1 cellular context compared by ENCODE assay signal in the genomic region with DNA sequence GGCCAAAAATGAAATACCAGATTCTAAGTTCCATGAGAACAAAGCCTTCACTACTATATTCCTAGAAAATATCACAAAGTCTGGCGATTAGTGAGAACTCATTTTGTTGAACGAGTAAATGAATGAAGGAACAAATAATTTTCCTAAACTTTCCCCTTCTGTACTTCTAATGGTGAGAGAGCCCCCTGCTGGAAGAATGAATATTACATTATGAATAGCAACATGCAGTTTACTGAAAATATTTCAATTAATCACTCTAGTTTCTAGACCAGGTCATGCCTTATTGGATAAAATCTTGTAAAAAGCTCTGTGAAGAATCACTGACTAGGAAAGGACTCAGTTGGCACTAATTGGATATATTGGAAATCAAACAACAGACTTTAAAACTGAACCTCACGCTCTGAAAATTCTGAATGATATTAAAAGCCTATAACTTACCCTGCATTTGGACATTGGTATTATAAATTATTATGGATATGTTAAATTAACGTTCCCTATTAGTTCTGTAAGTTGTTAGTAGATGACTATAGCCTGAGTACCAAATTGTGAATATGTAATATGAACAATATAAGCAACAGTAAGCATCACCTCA.
TF ChIP-seq lines count a peak whose summit lies in the region.

No MANE protein-coding gene starts in this region.

TF ChIP-seq in IMR-90, 13 proteins besides CTCF, POLR2A, EP300 and RAD21 (continued from another document):
- no peak for TF ChIP-seq RFX5 (IDR thresholded peaks at IDR 0.05; ENCODE audit: low read depth, low read length)
